Comparison of ENCODE assay signal across 20 cellular contexts in genomic region chrX:68917799-68918198, GRCh38.
"Had no signal": no experiment of that assay in that cellular context is flagged by ENCODE, and none has a peak within 500 bp of the region (broad histone marks: within the 10 kb centered on the region; RNA-seq: fewer than 3 reads in every experiment).

No MANE protein-coding gene starts in this region.

- H3K4me1 ChIP-seq: esophagus squamous epithelium, gastroesophageal sphincter, psoas muscle, tibial artery, upper lobe of left lung, uterus had no signal

- H3K4me3 ChIP-seq: esophagus squamous epithelium, gastroesophageal sphincter, mucosa of descending colon, psoas muscle, spleen, tibial artery, upper lobe of left lung, uterus had no signal

- ATAC-seq: effector memory CD8-positive, alpha-beta T cell; gastroesophageal sphincter; left lobe of liver; mucosa of descending colon; natural killer cell; sciatic nerve; stimulated activated memory B cell treated with anti-CD40 and anti-IgM and Interleukin-4, amounts not matched to agents 10 μg/mL and 1 μg/mL and 100 μg/mL, for 72 hours had no signal

- H3K27ac ChIP-seq: esophagus squamous epithelium, gastroesophageal sphincter, psoas muscle, spleen, tibial artery, upper lobe of left lung, uterus had no signal

- H3K36me3 ChIP-seq: esophagus squamous epithelium, gastroesophageal sphincter, spleen, tibial artery, upper lobe of left lung, uterus had no signal

- DNase-seq: effector memory CD8-positive, alpha-beta T cell; esophagus squamous epithelium; foreskin fibroblast; glutamatergic neuron; islet precursor cell; mammary epithelial cell; mucosa of descending colon; natural killer cell; psoas muscle; spleen; stimulated activated CD4-positive, alpha-beta T cell treated with anti-CD3 and anti-CD28 coated beads, Interleukin-15, amount 100 ng/mL, for 24 hours; stimulated activated CD4-positive, alpha-beta T cell treated with anti-CD3 and anti-CD28 coated beads, Interleukin-1b, Interleukin-23, amount 100 ng/mL, for 48 hours; stimulated activated CD4-positive, alpha-beta T cell treated with anti-CD3 and anti-CD28 coated beads, Interleukin-4, amount 100 ng/mL, for 24 hours; tibial artery; upper lobe of left lung; uterus had no signal

- H3K9me3 ChIP-seq: esophagus squamous epithelium, gastroesophageal sphincter, mucosa of descending colon, psoas muscle, spleen, tibial artery, upper lobe of left lung, uterus had no signal

- H3K27me3 ChIP-seq: esophagus squamous epithelium, gastroesophageal sphincter, tibial artery, upper lobe of left lung, uterus had no signal
